8 cellular contexts compared by ENCODE assay signal in genomic region chr5:68460147-68460760, GRCh38.
DNase-seq lines count a peak whose midpoint lies in the region; ATAC-seq and TF ChIP-seq lines count a peak whose summit lies in the region.

No MANE protein-coding gene starts in this region.

- peaks cover 5% of the 10 kb centered on the region for H3K9me3 ChIP-seq in endodermal cell (ENCODE audit: control insufficient read depth, low read length)

- no peaks in the 10 kb centered on the region for H3K4me1 ChIP-seq in endodermal cell (ENCODE audit: control insufficient read depth, insufficient read depth, low read length)

- no peak for ATAC-seq in GM19328 (IDR thresholded peaks at IDR 0.05; ENCODE audit: unreplicated experiment)

- H3K27me3 Mint-ChIP-seq in T-helper 2 cell treated with Interferon-gamma antibody and Interleukin-4, amounts not matched to agents 5 μg/mL and 100 μg/mL, for 36 hours (ENCODE audit: low read depth): peaks cover 4% of the 10 kb centered on the region
- no peaks in the 10 kb centered on the region for H3K27me3 Mint-ChIP-seq in endodermal cell (ENCODE audit: insufficient read depth)

- H3K27me3 ChIP-seq in endodermal cell (ENCODE audit: control insufficient read depth, insufficient read depth, low read length, poor library complexity, severe bottlenecking): no peaks in the 10 kb centered on the region

- H3K36me3 ChIP-seq in endodermal cell (ENCODE audit: control insufficient read depth, insufficient read depth, low read length): no peaks in the 10 kb centered on the region

- 42 to 57% methylated on average over 1 to 3 of the region's 3 CpGs for WGBS in endodermal cell (ENCODE audit: insufficient coverage in 1 of 2, insufficient read length in 1 of 2), 2 experiments

- no peak overlapping the region for H3K9ac ChIP-seq in endodermal cell (ENCODE audit: extremely low read depth, low read length, poor library complexity, severe bottlenecking)

- in situ Hi-C loops in ACHN (cut with HindIII; ENCODE audit: low pct_ligation_motif_present, low pct_unique_long_range_greater_than_20kb, low sequenced_read_pairs): loop anchor here (25.0 kb wide), 1 partner anchor 173 kb away; no protein-coding TSS in a partner anchor

- no peak overlapping the region for H3K4me3 Mint-ChIP-seq in T-helper 2 cell treated with Interferon-gamma antibody and Interleukin-4, amounts not matched to agents 5 μg/mL and 100 μg/mL, for 36 hours
- H3K4me3 Mint-ChIP-seq in endodermal cell: no peak overlapping the region

- TF ChIP-seq CTCF in GM12864 (IDR thresholded peaks at IDR 0.05; ENCODE audit: low read depth, low read length, missing control alignments): peak; percentile 57
- peak; percentile 88 for TF ChIP-seq CTCF in endodermal cell (conservative IDR thresholded peaks at IDR 0.05)

- peaks cover 18% of the 10 kb centered on the region for H3K4me1 Mint-ChIP-seq in T-helper 2 cell treated with Interferon-gamma antibody and Interleukin-4, amounts not matched to agents 5 μg/mL and 100 μg/mL, for 36 hours (ENCODE audit: low read depth)
- peaks cover 21% of the 10 kb centered on the region for H3K4me1 Mint-ChIP-seq in endodermal cell

- H3K36me3 Mint-ChIP-seq in T-helper 2 cell treated with Interferon-gamma antibody and Interleukin-4, amounts not matched to agents 5 μg/mL and 100 μg/mL, for 36 hours (ENCODE audit: low read depth): no peaks in the 10 kb centered on the region
- no peaks in the 10 kb centered on the region for H3K36me3 Mint-ChIP-seq in endodermal cell (ENCODE audit: low read depth)

- no peak overlapping the region for H3K4me3 ChIP-seq in GM12864 (ENCODE audit: low read depth, low read length)
- H3K4me3 ChIP-seq in endodermal cell (ENCODE audit: low read length): no peak overlapping the region

- H3K9me3 Mint-ChIP-seq in T-helper 2 cell treated with Interferon-gamma antibody and Interleukin-4, amounts not matched to agents 5 μg/mL and 100 μg/mL, for 36 hours: no peaks in the 10 kb centered on the region
- no peaks in the 10 kb centered on the region for H3K9me3 Mint-ChIP-seq in endodermal cell

- DNase-seq in ACHN (peak; percentile 62), GM12864 (ENCODE audit: low read depth) (peak; percentile 66), HuH-7 (ENCODE audit: low spot score) (peak; percentile 13), endodermal cell (peak; percentile 55), mucosa of gallbladder (ENCODE audit: low spot score) (peak; percentile 58), DMS79 (lab: John Stamatoyannopoulos, UW) (no peak)
- DNase-seq in T-helper 2 cell treated with Interferon-gamma antibody and Interleukin-4, amounts not matched to agents 5 μg/mL and 100 μg/mL, for 36 hours (ENCODE audit: low spot score): peak; percentile 10

- no peak overlapping the region for H3K27ac Mint-ChIP-seq in T-helper 2 cell treated with Interferon-gamma antibody and Interleukin-4, amounts not matched to agents 5 μg/mL and 100 μg/mL, for 36 hours
- H3K27ac Mint-ChIP-seq in endodermal cell: no peak overlapping the region

- no peak overlapping the region for H3K27ac ChIP-seq in endodermal cell (ENCODE audit: low read depth, low read length)
